In genomic region chr2:130287656-130288026, GRCh38 we compare ENCODE assay signal across 18 cellular contexts.
"Had no signal": no experiment of that assay in that cellular context is flagged by ENCODE, and none has a peak within 500 bp of the region (broad histone marks: within the 10 kb centered on the region; RNA-seq: fewer than 3 reads in every experiment).

No MANE protein-coding gene starts in this region.

- DNase-seq: heart right ventricle; islet precursor cell; kidney glomerular epithelial cell; left cardiac atrium; left ventricle myocardium superior; midbrain; naive thymus-derived CD8-positive, alpha-beta T cell; occipital lobe; right lobe of liver; stimulated activated CD4-positive, alpha-beta T cell treated with anti-CD3 and anti-CD28 coated beads, Interleukin-2, amount 100 ng/mL, for 48 hours; stimulated activated CD4-positive, alpha-beta T cell treated with anti-CD3 and anti-CD28 coated beads, Interleukin-4, amount 100 ng/mL, for 4 hours; stimulated activated CD8-positive, alpha-beta memory T cell treated with anti-CD3 and anti-CD28 coated beads, Interleukin-4, amount 100 ng/mL, for 48 hours; stimulated activated naive CD4-positive, alpha-beta T cell treated with Interleukin-2 at 50 U/mL for 16 hours; stimulated activated naive CD8-positive, alpha-beta T cell treated with anti-CD3 and anti-CD28 coated beads, Interleukin-15, amount 100 ng/mL, for 72 hours; substantia nigra; uterus had no signal

- ATAC-seq: heart right ventricle; left cardiac atrium; left lobe of liver; left ventricle myocardium superior; naive thymus-derived CD8-positive, alpha-beta T cell; stimulated activated memory B cell treated with anti-CD40 and anti-IgM and Interleukin-4, amounts not matched to agents 10 μg/mL and 1 μg/mL and 100 μg/mL, for 72 hours had no signal
